ENCODE assay signal across 1 cellular context in genomic region chr14:50668852-50669194, GRCh38.
A peak's percentile ranks its signal among the peaks of the same experiment; 100 is the strongest.
TF ChIP-seq lines count a peak whose summit lies in the region.

No MANE protein-coding gene starts in this region.

TF ChIP-seq in HCT116, 20 proteins besides CTCF, POLR2A, EP300 and RAD21 (continued from another document):
- TF ChIP-seq CEBPB (IDR thresholded peaks at IDR 0.05; ENCODE audit: low read depth) = peak; percentile 47; the same call in 1 of the 2 replicates
- 0 out of 2 replicates have a peak, but pooled peaks have one; percentile 11 for TF ChIP-seq CBX3 (IDR thresholded peaks at IDR 0.05; ENCODE audit: low read depth)
TF ChIP-seq in HCT116: peak in this region for 3.
